ENCODE assay signal across 20 cellular contexts in the genomic region with DNA sequence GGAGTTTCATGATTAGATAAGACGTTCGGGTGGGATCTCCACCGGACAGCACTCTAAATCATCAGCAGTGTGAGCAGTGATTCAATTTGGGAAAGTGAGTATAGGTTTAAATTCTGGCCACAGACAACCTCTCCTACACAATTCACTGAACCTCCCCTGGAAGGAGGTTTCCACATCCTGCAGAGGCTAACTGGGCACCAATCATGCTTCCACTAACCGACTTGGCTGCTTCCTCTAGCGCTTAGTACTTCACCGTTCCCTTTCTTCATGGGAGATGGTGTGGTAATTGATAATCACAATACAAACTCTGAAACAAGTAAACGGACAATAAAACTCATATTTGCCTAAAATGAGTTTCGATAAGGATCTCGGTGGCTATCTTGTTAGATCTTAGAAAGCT. TPM values are rescaled to one million over a fixed set of nuclear protein-coding genes. Genes with fewer than 3 reads are reported as not detected.
"Had no signal": no experiment of that assay in that cellular context is flagged by ENCODE, and none has a peak within 500 bp of the region (broad histone marks: within the 10 kb centered on the region; RNA-seq: fewer than 3 reads in every experiment).

No MANE protein-coding gene starts in this region.

- DNase-seq: activated CD4-positive, alpha-beta T cell treated with anti-CD3 and anti-CD28 coated beads for 48 hours; activated CD8-positive, alpha-beta memory T cell treated with anti-CD3 and anti-CD28 coated beads, Interleukin-2, amount 50 U/mL, for 4 hours; activated CD8-positive, alpha-beta T cell treated with anti-CD3 and anti-CD28 coated beads, Interleukin-2, amount 10 ng/mL, durations not matched to agents 7 days and 5 days; activated gamma-delta T cell treated with Interleukin-2 at 50 U/mL for 16 hours; activated naive CD8-positive, alpha-beta T cell treated with anti-CD3 and anti-CD28 coated beads for 36 hours; activated T-cell treated with anti-CD3 and anti-CD28 coated beads, Interleukin-2, amount 50 U/mL, for 48 hours; brain microvascular endothelial cell; effector CD8-positive, alpha-beta T cell; mesenchymal stem cell; natural killer cell; posterior cingulate gyrus; stimulated activated CD4-positive, alpha-beta T cell treated with anti-CD3 and anti-CD28 coated beads, Interleukin-2, amount 100 ng/mL, for 48 hours; tibial artery; uterus had no signal

- H3K4me3 ChIP-seq: gastroesophageal sphincter, hepatocyte, tibial artery, uterus had no signal

- H3K9me3 ChIP-seq: gastroesophageal sphincter, neutrophil, tibial artery, uterus had no signal

- H3K4me2 ChIP-seq: hepatocyte had no signal

- H3K27ac ChIP-seq: brain microvascular endothelial cell, gastroesophageal sphincter, hepatocyte, neutrophil, tibial artery, uterus had no signal

- H3K4me1 Mint-ChIP-seq: natural killer cell; stimulated activated memory B cell treated with anti-CD40 and anti-IgM and Interleukin-4, amounts not matched to agents 10 μg/mL and 1 μg/mL and 100 μg/mL, for 72 hours had no signal

- H3K27me3 ChIP-seq: brain microvascular endothelial cell, gastroesophageal sphincter, hepatocyte, neutrophil, tibial artery, uterus had no signal

- H3K36me3 ChIP-seq: brain microvascular endothelial cell, gastroesophageal sphincter, neutrophil, tibial artery, uterus had no signal

- H3K79me2 ChIP-seq: hepatocyte had no signal

- FAIRE-seq: keratinocyte had no signal

- H3K27ac Mint-ChIP-seq: activated CD8-positive, alpha-beta T cell treated with anti-CD3 and anti-CD28 coated beads, Interleukin-2, amount 10 ng/mL, durations not matched to agents 7 days and 5 days; activated naive CD8-positive, alpha-beta T cell treated with anti-CD3 and anti-CD28 coated beads for 36 hours; natural killer cell; stimulated activated memory B cell treated with anti-CD40 and anti-IgM and Interleukin-4, amounts not matched to agents 10 μg/mL and 1 μg/mL and 100 μg/mL, for 72 hours had no signal

- H3K4me3 Mint-ChIP-seq: activated CD8-positive, alpha-beta T cell treated with anti-CD3 and anti-CD28 coated beads, Interleukin-2, amount 10 ng/mL, durations not matched to agents 7 days and 5 days; activated naive CD8-positive, alpha-beta T cell treated with anti-CD3 and anti-CD28 coated beads for 36 hours; natural killer cell; stimulated activated memory B cell treated with anti-CD40 and anti-IgM and Interleukin-4, amounts not matched to agents 10 μg/mL and 1 μg/mL and 100 μg/mL, for 72 hours had no signal

- H3K9me3 Mint-ChIP-seq: activated naive CD8-positive, alpha-beta T cell treated with anti-CD3 and anti-CD28 coated beads for 36 hours; natural killer cell; stimulated activated memory B cell treated with anti-CD40 and anti-IgM and Interleukin-4, amounts not matched to agents 10 μg/mL and 1 μg/mL and 100 μg/mL, for 72 hours had no signal

- ATAC-seq: activated CD8-positive, alpha-beta T cell treated with anti-CD3 and anti-CD28 coated beads, Interleukin-2, amount 10 ng/mL, durations not matched to agents 7 days and 5 days; gastroesophageal sphincter; natural killer cell; stimulated activated memory B cell treated with anti-CD40 and anti-IgM and Interleukin-4, amounts not matched to agents 10 μg/mL and 1 μg/mL and 100 μg/mL, for 72 hours had no signal

- H3K36me3 Mint-ChIP-seq: activated naive CD8-positive, alpha-beta T cell treated with anti-CD3 and anti-CD28 coated beads for 36 hours; natural killer cell; stimulated activated memory B cell treated with anti-CD40 and anti-IgM and Interleukin-4, amounts not matched to agents 10 μg/mL and 1 μg/mL and 100 μg/mL, for 72 hours had no signal

- H3K27me3 Mint-ChIP-seq: stimulated activated memory B cell treated with anti-CD40 and anti-IgM and Interleukin-4, amounts not matched to agents 10 μg/mL and 1 μg/mL and 100 μg/mL, for 72 hours had no signal

- H3K4me1 ChIP-seq: gastroesophageal sphincter, tibial artery, uterus had no signal

- H2AFZ ChIP-seq: hepatocyte had no signal

RNA-seq across cellular contexts. Expression of a gene that starts 5.5 kb away (rescaled TPM):
- total RNA-seq: activated CD8-positive, alpha-beta T cell treated with anti-CD3 and anti-CD28 coated beads, Interleukin-2, amount 10 ng/mL, durations not matched to agents 7 days and 5 days; fibroblast of lung; hepatocyte; natural killer cell had no signal
- polyA plus RNA-seq: fibroblast of lung, hepatocyte had no signal

RNA-seq across cellular contexts. Expression of a gene that starts 21.5 kb away (rescaled TPM):
- total RNA-seq: activated CD8-positive, alpha-beta T cell treated with anti-CD3 and anti-CD28 coated beads, Interleukin-2, amount 10 ng/mL, durations not matched to agents 7 days and 5 days; natural killer cell had no signal

RNA-seq across cellular contexts. Expression of a gene that starts 34.1 kb away (rescaled TPM):
- total RNA-seq: activated CD8-positive, alpha-beta T cell treated with anti-CD3 and anti-CD28 coated beads, Interleukin-2, amount 10 ng/mL, durations not matched to agents 7 days and 5 days; fibroblast of lung; hepatocyte; natural killer cell had no signal
- polyA plus RNA-seq: fibroblast of lung, hepatocyte had no signal
